15 cellular contexts compared by ENCODE assay signal in genomic region chrX:124555036-124555595, GRCh38.
DNase-seq lines count a peak whose midpoint lies in the region; ATAC-seq and TF ChIP-seq lines count a peak whose summit lies in the region.
"Had no signal": no experiment of that assay in that cellular context is flagged by ENCODE, and none has a peak within 500 bp of the region (broad histone marks: within the 10 kb centered on the region; RNA-seq: fewer than 3 reads in every experiment).

No MANE protein-coding gene starts in this region.

- H3K27me3 ChIP-seq in PC-3 (ENCODE audit: low read length), result no peaks in the 10 kb centered on the region
- H3K27me3 ChIP-seq: thyroid gland had no signal

- CTCF ChIA-PET in PC-3 (lab: Charles Lee), result no interaction called here

- intact Hi-C loops in PC-3 (cut with micrococcal nuclease), result no loop called here

- no peaks in the 10 kb centered on the region for H3K9me2 ChIP-seq in PC-3 (replicated peaks; ENCODE audit: low read length)

- H3K27ac ChIP-seq in PC-3 (ENCODE audit: low read length), result peak overlapping the region; percentile 52
- H3K27ac ChIP-seq: thyroid gland had no signal

- no peaks in the 10 kb centered on the region for H3K36me3 Mint-ChIP-seq in osteocyte (ENCODE audit: unreplicated experiment)
- H3K36me3 Mint-ChIP-seq: brain had no signal

- peak overlapping the region; percentile 83 for H3K27ac Mint-ChIP-seq in osteocyte (ENCODE audit: unreplicated experiment)
- H3K27ac Mint-ChIP-seq: brain had no signal

- POLR2A ChIA-PET in PC-3 (lab: Charles Lee; ENCODE audit: unreplicated experiment), result no interaction called here

- no TSS peak for BruUV-seq in PC-3 (replicated peaks; lab: Mats Ljungman, UMichigan)

- no peaks in the 10 kb centered on the region for H3K27me3 Mint-ChIP-seq in osteocyte (ENCODE audit: unreplicated experiment)

- DNase-seq in GM03348 (ENCODE audit: low spot score) (peak; percentile 48), PC-3 (peak; percentile 77), dedifferentiated amniotic fluid mesenchymal stem cell (ENCODE audit: extremely low spot score) (peak; percentile 63), osteocyte (ENCODE audit: extremely low spot score, unreplicated experiment) (no peak), NCI-H2171 treated with DMSO at 0.1 percent for 48 hours (lab: John Stamatoyannopoulos, UW) (no peak), NCI-H2029 treated with DMSO at 0.1 percent for 48 hours (lab: John Stamatoyannopoulos, UW) (no peak), CD1c-positive myeloid dendritic cell (ENCODE audit: extremely low spot score) (no peak)
- DNase-seq: activated CD4-positive, CD25-positive, alpha-beta regulatory T cell treated with anti-CD3 and anti-CD28 coated beads, Interleukin-2, amount 50 U/mL, for 72 hours; activated T-cell treated with anti-CD3 and anti-CD28 coated beads, Interleukin-2, amount 50 U/mL, for 48 hours; NCI-H2081; nucleus accumbens; stimulated activated CD4-positive, alpha-beta T cell treated with anti-CD3 and anti-CD28 coated beads, Interleukin-12 subunit alpha, Interleukin-12 subunit beta, amount 100 ng/mL, for 4 hours; thyroid gland had no signal

- no peak overlapping the region for H3K9ac ChIP-seq in PC-3 (ENCODE audit: low read length)

- H3F3A ChIP-seq in PC-3 (ENCODE audit: low read length, unreplicated experiment), result no peaks in the 10 kb centered on the region

- TF ChIP-seq CTCF in PC-3 (conservative IDR thresholded peaks at IDR 0.05; ENCODE audit: low read depth, low read length) (no peak), osteocyte (IDR thresholded peaks at IDR 0.05) (no peak)

- H2AFZ ChIP-seq in PC-3 (ENCODE audit: low read length), result no peak overlapping the region

- H3K4me3 Mint-ChIP-seq in osteocyte (ENCODE audit: unreplicated experiment), result no peak overlapping the region
- H3K4me3 Mint-ChIP-seq: brain had no signal

- H3K9me3 ChIP-seq in PC-3 (ENCODE audit: low read length), result no peaks in the 10 kb centered on the region
- H3K9me3 ChIP-seq: thyroid gland had no signal

- peaks cover 18% of the 10 kb centered on the region for H3K4me1 ChIP-seq in PC-3 (ENCODE audit: insufficient read depth, low read length)
- H3K4me1 ChIP-seq: thyroid gland had no signal

- no peaks in the 10 kb centered on the region for H3K9me3 Mint-ChIP-seq in osteocyte (ENCODE audit: unreplicated experiment)
- H3K9me3 Mint-ChIP-seq: brain had no signal

- ATAC-seq in PC-3 (peak; percentile 46; the same call in 1 of the 2 replicates), HG03025 (IDR thresholded peaks at IDR 0.05; ENCODE audit: low FRiP score, unreplicated experiment) (no peak)

- H3K36me3 ChIP-seq in PC-3 (ENCODE audit: low read depth, low read length), result no peaks in the 10 kb centered on the region
- H3K36me3 ChIP-seq: thyroid gland had no signal

- H4K20me1 ChIP-seq in PC-3 (ENCODE audit: low read length), result no peaks in the 10 kb centered on the region

- H3K4me2 ChIP-seq in PC-3 (ENCODE audit: low read length), result peak overlapping the region; percentile 33

- H3K79me2 ChIP-seq in PC-3 (ENCODE audit: low read length), result no peaks in the 10 kb centered on the region

- no peak overlapping the region for H3K4me3 ChIP-seq in PC-3 (ENCODE audit: low read length)
- H3K4me3 ChIP-seq: thyroid gland had no signal

- peaks cover 48% of the 10 kb centered on the region for H3K4me1 Mint-ChIP-seq in osteocyte (ENCODE audit: unreplicated experiment)
- H3K4me1 Mint-ChIP-seq: brain had no signal

Comparison
In these comparisons a context has a peak if more than half of its experiments do, and no peak if none do; other contexts are left out.
1. DNase-seq: peak in GM03348 (single experiment), PC-3 (single experiment) and dedifferentiated amniotic fluid mesenchymal stem cell (single experiment); none in osteocyte (single experiment), NCI-H2171 treated with DMSO at 0.1 percent for 48 hours (single experiment), NCI-H2029 treated with DMSO at 0.1 percent for 48 hours (single experiment) and CD1c-positive myeloid dendritic cell (single experiment).